36 cellular contexts compared by ENCODE assay signal in genomic region chr12:32149489-32149888, GRCh38.
"Had no signal": no experiment of that assay in that cellular context is flagged by ENCODE, and none has a peak within 500 bp of the region (broad histone marks: within the 10 kb centered on the region; RNA-seq: fewer than 3 reads in every experiment).

No MANE protein-coding gene starts in this region.

- FAIRE-seq: astrocyte, TTC549 had no signal

- H3K9me3 Mint-ChIP-seq: activated CD4-positive, alpha-beta T cell treated with anti-CD3 and anti-CD28 coated beads, Interleukin-2, amount 10 ng/mL, durations not matched to agents 24 days and 14 days; activated naive CD4-positive, alpha-beta T cell treated with anti-CD3 and anti-CD28 coated beads, Interleukin-2, amount 50 U/mL, for 72 hours; activated naive CD8-positive, alpha-beta T cell treated with anti-CD3 and anti-CD28 coated beads for 36 hours; activated T-cell treated with anti-CD3 and anti-CD28 coated beads, Interleukin-2, amount 50 U/mL, for 72 hours; activated T-helper 1 cell treated with anti-CD3 and anti-CD28 coated beads, Interleukin-12 subunit alpha, Interleukin-12 subunit beta, Interleukin-2, Interleukin-4 antibody, amounts not matched to agents 30 ng/mL and 10 ng/mL and 1 ng/mL, durations not matched to agents 14 hours and 24 hours and 36 hours; activated T-helper 17 cell treated with anti-CD3 and anti-CD28 coated beads, Interleukin-2, amount 50 U/mL, for 72 hours; T-helper 1 cell treated with Interleukin-12 subunit alpha and Interleukin-12 subunit beta and Interleukin-4 antibody, amounts not matched to agents 30 μg/mL and 1 μg/mL, for 36 hours; T-helper 2 cell treated with Interferon-gamma antibody and Interleukin-4, amounts not matched to agents 5 μg/mL and 100 μg/mL, for 36 hours had no signal

- H3K4me1 Mint-ChIP-seq: activated CD4-positive, alpha-beta T cell treated with anti-CD3 and anti-CD28 coated beads, Interleukin-2, amount 10 ng/mL, durations not matched to agents 24 days and 14 days; activated naive CD8-positive, alpha-beta T cell treated with anti-CD3 and anti-CD28 coated beads for 36 hours; activated T-helper 17 cell treated with anti-CD3 and anti-CD28 coated beads, Interleukin-2, amount 50 U/mL, for 72 hours had no signal

- H3K27me3 ChIP-seq: adrenal gland, body of pancreas, brain microvascular endothelial cell, breast epithelium had no signal

- H3K4me3 ChIP-seq: adrenal gland, body of pancreas, breast epithelium had no signal

- H3K27ac Mint-ChIP-seq: activated B cell treated with CpG ODN at 0.5 μM for 24 hours; activated CD4-positive, alpha-beta memory T cell treated with anti-CD3 and anti-CD28 coated beads for 36 hours; activated CD4-positive, alpha-beta T cell treated with anti-CD3 and anti-CD28 coated beads, Interleukin-2, amount 10 ng/mL, durations not matched to agents 24 days and 14 days; activated CD8-positive, alpha-beta T cell treated with anti-CD3 and anti-CD28 coated beads for 36 hours; activated naive CD4-positive, alpha-beta T cell treated with anti-CD3 and anti-CD28 coated beads for 36 hours; activated naive CD4-positive, alpha-beta T cell treated with anti-CD3 and anti-CD28 coated beads, Interleukin-2, amount 50 U/mL, for 72 hours; activated naive CD8-positive, alpha-beta T cell treated with anti-CD3 and anti-CD28 coated beads for 36 hours; activated T-cell treated with anti-CD3 and anti-CD28 coated beads, Interleukin-2, amount 50 U/mL, for 72 hours; activated T-helper 1 cell treated with anti-CD3 and anti-CD28 coated beads, Interleukin-12 subunit alpha, Interleukin-12 subunit beta, Interleukin-2, Interleukin-4 antibody, amounts not matched to agents 30 ng/mL and 10 ng/mL and 1 ng/mL, durations not matched to agents 14 hours and 24 hours and 36 hours; activated T-helper 17 cell treated with anti-CD3 and anti-CD28 coated beads, Interleukin-2, amount 50 U/mL, for 72 hours; T-helper 1 cell treated with Interleukin-12 subunit alpha and Interleukin-12 subunit beta and Interleukin-4 antibody, amounts not matched to agents 30 μg/mL and 1 μg/mL, for 36 hours; T-helper 2 cell treated with Interferon-gamma antibody and Interleukin-4, amounts not matched to agents 5 μg/mL and 100 μg/mL, for 36 hours had no signal

- H3K4me3 Mint-ChIP-seq: activated B cell treated with CpG ODN at 0.5 μM for 24 hours; activated CD4-positive, alpha-beta memory T cell treated with anti-CD3 and anti-CD28 coated beads for 36 hours; activated CD4-positive, alpha-beta T cell treated with anti-CD3 and anti-CD28 coated beads, Interleukin-2, amount 10 ng/mL, durations not matched to agents 24 days and 14 days; activated CD8-positive, alpha-beta T cell treated with anti-CD3 and anti-CD28 coated beads for 36 hours; activated naive CD4-positive, alpha-beta T cell treated with anti-CD3 and anti-CD28 coated beads for 36 hours; activated naive CD8-positive, alpha-beta T cell treated with anti-CD3 and anti-CD28 coated beads for 36 hours; activated T-cell treated with anti-CD3 and anti-CD28 coated beads, Interleukin-2, amount 50 U/mL, for 4 hours; activated T-cell treated with anti-CD3 and anti-CD28 coated beads, Interleukin-2, amount 50 U/mL, for 72 hours; activated T-helper 1 cell treated with anti-CD3 and anti-CD28 coated beads, Interleukin-12 subunit alpha, Interleukin-12 subunit beta, Interleukin-2, Interleukin-4 antibody, amounts not matched to agents 30 ng/mL and 10 ng/mL and 1 ng/mL, durations not matched to agents 14 hours and 24 hours and 36 hours; activated T-helper 17 cell treated with anti-CD3 and anti-CD28 coated beads, Interleukin-2, amount 50 U/mL, for 72 hours; T-helper 1 cell treated with Interleukin-12 subunit alpha and Interleukin-12 subunit beta and Interleukin-4 antibody, amounts not matched to agents 30 μg/mL and 1 μg/mL, for 36 hours; T-helper 2 cell treated with Interferon-gamma antibody and Interleukin-4, amounts not matched to agents 5 μg/mL and 100 μg/mL, for 36 hours had no signal

- ATAC-seq: activated CD8-positive, alpha-beta T cell treated with anti-CD3 and anti-CD28 coated beads for 36 hours; activated naive CD4-positive, alpha-beta T cell treated with anti-CD3 and anti-CD28 coated beads, Interleukin-2, amount 50 U/mL, for 72 hours; activated T-cell treated with anti-CD3 and anti-CD28 coated beads, Interleukin-2, amount 50 U/mL, for 4 hours; activated T-cell treated with anti-CD3 and anti-CD28 coated beads, Interleukin-2, amount 50 U/mL, for 72 hours; activated T-helper 17 cell treated with anti-CD3 and anti-CD28 coated beads, Interleukin-2, amount 50 U/mL, for 72 hours; body of pancreas had no signal

- H3K36me3 ChIP-seq: adrenal gland, brain microvascular endothelial cell, breast epithelium had no signal

- H3K36me3 Mint-ChIP-seq: activated naive CD4-positive, alpha-beta T cell treated with anti-CD3 and anti-CD28 coated beads, Interleukin-2, amount 50 U/mL, for 72 hours had no signal

- H3K9me3 ChIP-seq: adrenal gland, body of pancreas, breast epithelium had no signal

- H3K4me1 ChIP-seq: body of pancreas, breast epithelium had no signal

- H3K27me3 Mint-ChIP-seq: activated B cell treated with CpG ODN at 0.5 μM for 24 hours; activated CD4-positive, alpha-beta memory T cell treated with anti-CD3 and anti-CD28 coated beads for 36 hours; activated CD4-positive, alpha-beta T cell treated with anti-CD3 and anti-CD28 coated beads, Interleukin-2, amount 10 ng/mL, durations not matched to agents 24 days and 14 days; activated CD8-positive, alpha-beta T cell treated with anti-CD3 and anti-CD28 coated beads for 36 hours; activated naive CD8-positive, alpha-beta T cell treated with anti-CD3 and anti-CD28 coated beads for 36 hours; activated T-helper 17 cell treated with anti-CD3 and anti-CD28 coated beads, Interleukin-2, amount 50 U/mL, for 72 hours had no signal

- H3K27ac ChIP-seq: adrenal gland, body of pancreas, brain microvascular endothelial cell, breast epithelium, VCaP had no signal

- DNase-seq: activated B cell treated with CpG ODN at 0.5 μM for 24 hours; activated CD4-positive, alpha-beta memory T cell treated with anti-CD3 and anti-CD28 coated beads for 36 hours; activated CD4-positive, alpha-beta T cell treated with anti-CD3 and anti-CD28 coated beads for 4 hours; activated CD4-positive, alpha-beta T cell treated with anti-CD3 and anti-CD28 coated beads, Interleukin-2, amount 10 ng/mL, durations not matched to agents 24 days and 14 days; activated CD4-positive, alpha-beta T cell treated with anti-CD3 and anti-CD28 coated beads, Interleukin-2, amount 50 U/mL, for 1 hour; activated CD4-positive, alpha-beta T cell treated with anti-CD3 and anti-CD28 coated beads, Interleukin-2, amount 50 U/mL, for 4 hours; activated CD4-positive, CD25-positive, alpha-beta regulatory T cell treated with anti-CD3 and anti-CD28 coated beads, Interleukin-2, amount 50 U/mL, for 72 hours; activated CD8-positive, alpha-beta memory T cell treated with anti-CD3 and anti-CD28 coated beads, Interleukin-2, amount 50 U/mL, for 4 hours; activated CD8-positive, alpha-beta T cell treated with anti-CD3 and anti-CD28 coated beads for 36 hours; activated effector memory CD4-positive, alpha-beta T cell treated with anti-CD3 and anti-CD28 coated beads, Interleukin-2, amount 50 U/mL, for 16 hours; activated gamma-delta T cell treated with Interleukin-2 at 50 U/mL for 16 hours; activated naive CD4-positive, alpha-beta T cell; activated naive CD4-positive, alpha-beta T cell treated with anti-CD3 and anti-CD28 coated beads for 36 hours; activated naive CD4-positive, alpha-beta T cell treated with anti-CD3 and anti-CD28 coated beads, Interleukin-2, amount 50 U/mL, for 16 hours; activated naive CD8-positive, alpha-beta T cell treated with anti-CD3 and anti-CD28 coated beads for 36 hours; activated T-cell treated with anti-CD3 and anti-CD28 coated beads for 4 hours; activated T-cell treated with anti-CD3 and anti-CD28 coated beads, Interleukin-2, amount 50 U/mL, for 1 hour; activated T-cell treated with anti-CD3 and anti-CD28 coated beads, Interleukin-2, amount 50 U/mL, for 4 hours; activated T-cell treated with anti-CD3 and anti-CD28 coated beads, Interleukin-2, amount 50 U/mL, for 72 hours; adrenal gland; amniotic stem cell; aorta; body of pancreas; brain microvascular endothelial cell; central memory CD4-positive, alpha-beta T cell; T-helper 2 cell; T-helper 9 cell had no signal
